ENCODE assay signal across 7 cellular contexts in genomic region chr12:4320859-4321701, GRCh38.
A peak's percentile ranks its signal among the peaks of the same experiment; 100 is the strongest.
DNase-seq lines count a peak whose midpoint lies in the region; ATAC-seq and TF ChIP-seq lines count a peak whose summit lies in the region.

A gene with protein sequence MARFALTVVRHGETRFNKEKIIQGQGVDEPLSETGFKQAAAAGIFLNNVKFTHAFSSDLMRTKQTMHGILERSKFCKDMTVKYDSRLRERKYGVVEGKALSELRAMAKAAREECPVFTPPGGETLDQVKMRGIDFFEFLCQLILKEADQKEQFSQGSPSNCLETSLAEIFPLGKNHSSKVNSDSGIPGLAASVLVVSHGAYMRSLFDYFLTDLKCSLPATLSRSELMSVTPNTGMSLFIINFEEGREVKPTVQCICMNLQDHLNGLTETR (plus strand): TSS chr12:4321213. CDS start chr12:4321272, 59 bp downstream.

- no peak for TF ChIP-seq CTCF in astrocyte of the spinal cord (IDR thresholded peaks at IDR 0.05; ENCODE audit: low read depth, low read length)

- in situ Hi-C loops in astrocyte of the spinal cord (cut with HindIII; ENCODE audit: low sequenced_read_pairs) = no loop called here

- DNase-seq in NCI-H2081 (lab: John Stamatoyannopoulos, UW) (peak; percentile 93 to 96), T1000 (lab: John Stamatoyannopoulos, UW) (peak; percentile 98), astrocyte of the spinal cord (ENCODE audit: low read depth, low spot score) (peak; percentile 93), hippocampal formation (lab: John Stamatoyannopoulos, UW) (peak; percentile 90 to 94), retina (peak; percentile 95)

- H3K4me3 ChIP-seq in astrocyte of the spinal cord (ENCODE audit: low read depth, low read length) = peak within 1 kb of the TSS; percentile 98

- ATAC-seq in GM18517 (IDR thresholded peaks at IDR 0.05; ENCODE audit: unreplicated experiment) = peak; percentile 87
- peak; percentile 94 for ATAC-seq in HG03039 (IDR thresholded peaks at IDR 0.05; ENCODE audit: unreplicated experiment)

Comparison
In these comparisons a context has a peak if more than half of its experiments do, and no peak if none do; other contexts are left out.
1. Peak in every context shown above with its lines: DNase-seq, ATAC-seq and H3K4me3 ChIP-seq.